17 cellular contexts compared by ENCODE assay signal in genomic region chr2:241966671-241967070, GRCh38.
A peak's percentile ranks its signal among the peaks of the same experiment; 100 is the strongest.
DNase-seq lines count a peak whose midpoint lies in the region; ATAC-seq, FAIRE-seq and TF ChIP-seq lines count a peak whose summit lies in the region.
"Had no signal": no experiment of that assay in that cellular context is flagged by ENCODE, and none has a peak within 500 bp of the region (broad histone marks: within the 10 kb centered on the region; RNA-seq: fewer than 3 reads in every experiment).

No MANE protein-coding gene starts in this region.

- H3K9ac ChIP-seq in Karpas-422 (ENCODE audit: low read length), result peak overlapping the region; percentile 75
- H3K9ac ChIP-seq in astrocyte (ENCODE audit: low read length), result no peak overlapping the region

- ATAC-seq in left lung, result no peak

- intact Hi-C loops in left lung (cut with DNase I), result no loop called here
- intact Hi-C loops in vagina (cut with DNase I), result no loop called here

- H3K36me3 Mint-ChIP-seq in astrocyte (ENCODE audit: low read depth, unreplicated experiment), result peaks cover 2% of the 10 kb centered on the region
- no peaks in the 10 kb centered on the region for H3K36me3 Mint-ChIP-seq in type B pancreatic cell

- H3K27me3 Mint-ChIP-seq in astrocyte (ENCODE audit: low read depth, unreplicated experiment), result peaks cover 18% of the 10 kb centered on the region
- H3K27me3 Mint-ChIP-seq in type B pancreatic cell, result peaks cover 3% of the 10 kb centered on the region

- no peaks in the 10 kb centered on the region for H3K9me3 Mint-ChIP-seq in astrocyte (ENCODE audit: unreplicated experiment)
- no peaks in the 10 kb centered on the region for H3K9me3 Mint-ChIP-seq in type B pancreatic cell

- TF ChIP-seq CTCF in astrocyte (IDR thresholded peaks at IDR 0.05; ENCODE audit: insufficient read depth, low read depth, low read length), result no peak
- TF ChIP-seq CTCF in osteoblast (IDR thresholded peaks at IDR 0.05; ENCODE audit: extremely low read depth, low read depth, low read length), result no peak
- TF ChIP-seq CTCF in type B pancreatic cell (conservative IDR thresholded peaks at IDR 0.05), result no peak
- TF ChIP-seq CTCF in left lung (IDR thresholded peaks at IDR 0.05), result no peak
- no peak for TF ChIP-seq CTCF in vagina (IDR thresholded peaks at IDR 0.05)

- H3K4me1 Mint-ChIP-seq in astrocyte (ENCODE audit: low read depth, unreplicated experiment), result peaks cover 19% of the 10 kb centered on the region
- H3K4me1 Mint-ChIP-seq in type B pancreatic cell (ENCODE audit: unreplicated experiment), result peaks cover 12% of the 10 kb centered on the region

- no peaks in the 10 kb centered on the region for H4K20me1 ChIP-seq in Karpas-422 (ENCODE audit: insufficient read depth, low read depth, low read length)
- H4K20me1 ChIP-seq in astrocyte (ENCODE audit: insufficient read depth, low read length), result peaks cover 5% of the 10 kb centered on the region
- H4K20me1 ChIP-seq in osteoblast (ENCODE audit: insufficient read depth, low read length), result no peaks in the 10 kb centered on the region

- no peaks in the 10 kb centered on the region for H3K9me2 ChIP-seq in Karpas-422 (replicated peaks; ENCODE audit: insufficient read depth, low read length)

- H3K4me3 Mint-ChIP-seq in astrocyte (ENCODE audit: unreplicated experiment), result no peak overlapping the region
- no peak overlapping the region for H3K4me3 Mint-ChIP-seq in type B pancreatic cell

- H3K27me3 ChIP-seq in Karpas-422 (ENCODE audit: low read length) (no peaks in the 10 kb centered on the region), astrocyte (ENCODE audit: insufficient read depth, low read length) (peaks cover 29% of the 10 kb centered on the region), osteoblast (ENCODE audit: insufficient read depth, low read length) (peaks cover under 1% of the 10 kb centered on the region), left lung (no peaks in the 10 kb centered on the region), vagina (no peaks in the 10 kb centered on the region)
- H3K27me3 ChIP-seq: colonic mucosa, right lobe of liver had no signal

- H3K4me1 ChIP-seq in Karpas-422 (ENCODE audit: low read length) (peaks cover 67% of the 10 kb centered on the region), astrocyte (ENCODE audit: insufficient read depth, low read length) (peaks cover 14% of the 10 kb centered on the region), osteoblast (ENCODE audit: insufficient read depth, low read length) (peaks cover 14% of the 10 kb centered on the region), left lung (peaks cover 0 to 5% of the 10 kb centered on the region in 2 donors), vagina (no peaks in the 10 kb centered on the region)
- H3K4me1 ChIP-seq: colonic mucosa, right lobe of liver had no signal

- H3K4me2 ChIP-seq in Karpas-422 (ENCODE audit: low read depth, low read length, poor library complexity, severe bottlenecking) (peak overlapping the region; percentile 69), astrocyte (ENCODE audit: low read length) (peak overlapping the region; percentile 77), osteoblast (ENCODE audit: insufficient read depth, low read length) (peak overlapping the region; percentile 91)

- H3K36me3 ChIP-seq in Karpas-422 (ENCODE audit: insufficient read depth, low read length) (no peaks in the 10 kb centered on the region), astrocyte (ENCODE audit: insufficient read depth, low read length) (no peaks in the 10 kb centered on the region), osteoblast (ENCODE audit: insufficient read depth, low read length) (no peaks in the 10 kb centered on the region), left lung (no peaks in the 10 kb centered on the region), vagina (no peaks in the 10 kb centered on the region)
- H3K36me3 ChIP-seq: colonic mucosa, right lobe of liver had no signal

- no peak for FAIRE-seq in astrocyte (lab: Jason Lieb, UNC)
- FAIRE-seq: H1 had no signal

- H2AFZ ChIP-seq in Karpas-422 (ENCODE audit: low read length) (peak overlapping the region; percentile 25; the same call in 1 of the 2 replicates), astrocyte (ENCODE audit: low read depth, low read length) (no peak overlapping the region), osteoblast (ENCODE audit: low read length) (no peak overlapping the region)

- H3K4me3 ChIP-seq in Karpas-422 (ENCODE audit: low read length) (peak overlapping the region; percentile 58), astrocyte (ENCODE audit: insufficient read depth, low read depth, low read length) (no peak overlapping the region), osteoblast (ENCODE audit: insufficient read depth, low read length) (no peak overlapping the region), left lung (no peak overlapping the region), vagina (no peak overlapping the region)
- H3K4me3 ChIP-seq: colonic mucosa, mucosa of descending colon, right lobe of liver had no signal

- no peak for TF ChIP-seq POLR2A in vagina (IDR thresholded peaks at IDR 0.05)

- H3K9me3 ChIP-seq in Karpas-422 (ENCODE audit: low read length) (no peaks in the 10 kb centered on the region), astrocyte (ENCODE audit: insufficient read depth, low read depth, low read length) (no peaks in the 10 kb centered on the region), osteoblast (ENCODE audit: low read depth, low read length) (no peaks in the 10 kb centered on the region), left lung (no peaks in the 10 kb centered on the region), vagina (no peaks in the 10 kb centered on the region)
- H3K9me3 ChIP-seq: colonic mucosa, mucosa of descending colon, right lobe of liver had no signal

- H3K27ac Mint-ChIP-seq in astrocyte (ENCODE audit: unreplicated experiment), result peak overlapping the region; percentile 86
- H3K27ac Mint-ChIP-seq in type B pancreatic cell, result no peak overlapping the region

- H3K79me2 ChIP-seq in Karpas-422 (ENCODE audit: low read length) (no peaks in the 10 kb centered on the region), astrocyte (ENCODE audit: insufficient read depth, low read length) (no peaks in the 10 kb centered on the region), osteoblast (ENCODE audit: insufficient read depth, low read length) (no peaks in the 10 kb centered on the region)

- DNase-seq in activated CD4-positive, alpha-beta T cell treated with anti-CD3 and anti-CD28 coated beads for 48 hours, result peak; percentile 23
- DNase-seq in activated CD4-positive, alpha-beta T cell treated with anti-CD3 and anti-CD28 coated beads, Interleukin-2, amount 50 U/mL, for 4 hours, result no peak
- peak; percentile 71 for DNase-seq in Karpas-422
- no peak for DNase-seq in astrocyte (ENCODE audit: low read depth)
- no peak for DNase-seq in osteoblast (ENCODE audit: insufficient read length, low spot score, missing footprints)
- no peak for DNase-seq in type B pancreatic cell (ENCODE audit: extremely low spot score, unreplicated experiment)
- DNase-seq in left lung, result no peak
- DNase-seq in vagina (ENCODE audit: extremely low spot score in 2 of 2), result no peak
- DNase-seq: colonic mucosa, DMS53, NCI-H1417 treated with DMSO at 0.1 percent for 48 hours, NCI-H526 treated with DMSO at 0.1 percent for 48 hours, RPMI8226 had no signal

- H3K27ac ChIP-seq in Karpas-422 (ENCODE audit: low read length) (peak overlapping the region; percentile 95), astrocyte (ENCODE audit: low read depth, low read length) (no peak overlapping the region), osteoblast (ENCODE audit: low read depth, low read length) (no peak overlapping the region), left lung (no peak overlapping the region), vagina (no peak overlapping the region)
- H3K27ac ChIP-seq: right lobe of liver, VCaP had no signal

Comparison
In these comparisons a context has a peak if more than half of its experiments do, and no peak if none do; other contexts are left out.
1. DNase-seq: peak in activated CD4-positive, alpha-beta T cell treated with anti-CD3 and anti-CD28 coated beads for 48 hours (single experiment) and Karpas-422 (single experiment); none in activated CD4-positive, alpha-beta T cell treated with anti-CD3 and anti-CD28 coated beads, Interleukin-2, amount 50 U/mL, for 4 hours (0 of 2), astrocyte (single experiment), osteoblast (single experiment), type B pancreatic cell (single experiment), left lung (0 of 2) and vagina (0 of 2).
2. Peak in every context shown above with its lines, with median percentiles within 50 percentile points of each other: H3K4me2 ChIP-seq.